ENCODE assay signal across 14 cellular contexts in the genomic region with DNA sequence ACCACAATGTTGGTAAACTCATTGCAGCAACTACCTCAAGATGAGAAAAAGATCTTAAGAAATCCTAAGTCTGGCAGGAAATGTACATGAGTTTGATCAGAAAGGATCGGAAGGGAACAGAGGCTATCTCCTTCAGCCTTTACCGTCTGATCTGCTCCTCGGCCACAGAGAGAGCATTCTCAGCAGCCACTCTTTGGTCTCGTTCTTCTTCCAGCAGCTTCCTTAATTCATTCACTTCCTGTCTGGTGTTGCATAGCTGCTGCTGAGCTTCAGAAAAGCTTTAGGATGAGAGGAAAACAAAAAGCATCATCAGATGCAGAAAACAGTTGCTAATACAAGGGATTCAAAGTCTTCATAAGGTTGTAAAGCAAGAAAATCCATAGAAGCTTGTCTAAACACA.
"Had no signal": no experiment of that assay in that cellular context is flagged by ENCODE, and none has a peak within 500 bp of the region (broad histone marks: within the 10 kb centered on the region; RNA-seq: fewer than 3 reads in every experiment).

No MANE protein-coding gene starts in this region.

- H3K27ac ChIP-seq: brain microvascular endothelial cell, suprapubic skin had no signal

- H3K9me3 ChIP-seq: suprapubic skin had no signal

- H3K4me3 ChIP-seq: suprapubic skin had no signal

- ATAC-seq: natural killer cell, right cardiac atrium had no signal

- H3K27me3 ChIP-seq: brain microvascular endothelial cell, suprapubic skin had no signal

- DNase-seq: activated CD4-positive, alpha-beta T cell treated with anti-CD3 and anti-CD28 coated beads for 1 hour; activated CD4-positive, alpha-beta T cell treated with anti-CD3 and anti-CD28 coated beads, Interleukin-2, amount 50 U/mL, for 4 hours; activated naive CD4-positive, alpha-beta T cell; activated naive CD8-positive, alpha-beta T cell treated with anti-CD3 and anti-CD28 coated beads, Interleukin-2, amount 10 ng/mL, durations not matched to agents 7 days and 5 days; activated T-cell treated with anti-CD3 and anti-CD28 coated beads for 4 hours; brain microvascular endothelial cell; cortex of kidney; effector memory CD4-positive, alpha-beta T cell; foreskin melanocyte; natural killer cell; nucleus accumbens; right cardiac atrium; small intestine had no signal

- H3K4me1 ChIP-seq: suprapubic skin had no signal
